Comparison of ENCODE assay signal across 8 cellular contexts in the genomic region with DNA sequence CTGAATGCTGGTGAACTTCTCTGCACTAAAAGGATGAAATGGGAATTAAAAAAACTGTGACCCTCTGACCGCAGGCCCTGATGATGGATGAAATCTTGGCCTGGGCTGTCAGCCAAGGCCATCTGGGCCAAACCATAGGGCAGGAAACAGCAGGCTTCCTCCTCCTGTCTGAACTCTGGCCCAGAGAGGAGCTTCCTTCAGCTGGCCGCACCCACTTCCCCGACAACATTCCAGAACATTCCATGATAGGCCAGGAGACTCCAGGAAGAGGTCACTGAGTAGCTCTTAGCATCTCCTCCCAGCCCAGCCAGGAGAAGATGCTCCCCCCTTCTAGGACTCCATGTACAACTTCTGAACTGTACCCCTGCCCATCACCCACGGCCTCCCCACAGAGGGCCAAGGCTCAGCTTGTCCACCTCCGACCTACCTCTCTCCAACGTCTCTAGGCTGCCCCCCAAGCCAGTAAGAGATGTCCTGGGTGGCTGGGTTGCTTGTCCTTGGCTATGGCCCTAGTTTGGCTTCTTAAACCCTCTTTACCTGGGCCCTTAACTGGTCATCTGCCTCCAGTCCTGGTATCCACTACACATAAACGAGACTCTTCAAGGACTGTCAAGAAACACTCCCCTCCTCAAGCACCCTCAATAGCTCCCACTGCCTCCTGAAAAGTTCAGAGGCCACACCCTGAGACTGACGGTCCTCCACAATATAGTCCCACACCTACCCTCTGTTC. TPM values are rescaled to one million over a fixed set of nuclear protein-coding genes. Genes with fewer than 3 reads are reported as not detected.
DNase-seq lines count a peak whose midpoint lies in the region; ATAC-seq and TF ChIP-seq lines count a peak whose summit lies in the region.

No MANE protein-coding gene starts in this region.

- H3K27ac ChIP-seq in prostate gland, result peak overlapping the region; percentile 71 to 82

- no peak for ATAC-seq in GM18907 (IDR thresholded peaks at IDR 0.05; ENCODE audit: unreplicated experiment)
- no peak for ATAC-seq in HG02885 (IDR thresholded peaks at IDR 0.05; ENCODE audit: poor library complexity, unreplicated experiment)

- TF ChIP-seq POLR2A in prostate gland (IDR thresholded peaks at IDR 0.05), result no peak

- no peak for TF ChIP-seq CTCF in prostate gland (IDR thresholded peaks at IDR 0.05)

- no peak overlapping the region for H3K4me3 ChIP-seq in prostate gland

- intact Hi-C loops in prostate gland (cut with DNase I), result no loop called here

- H3K9me3 ChIP-seq in prostate gland, result no peaks in the 10 kb centered on the region

- no peaks in the 10 kb centered on the region for H3K36me3 ChIP-seq in prostate gland

- H3K4me1 ChIP-seq in prostate gland (replicated peaks), result peaks cover 3% of the 10 kb centered on the region

- WGBS in prostate gland, result 52% methylated on average over 8 of the region's 8 CpGs

- H3K27me3 ChIP-seq in prostate gland (replicated peaks; ENCODE audit: insufficient read depth), result no peaks in the 10 kb centered on the region

- DNase-seq in GDM1 (lab: John Stamatoyannopoulos, UW) (peak; percentile 87), SKM-1 treated with dmso at 0.1 percent for 144 hours (lab: John Stamatoyannopoulos, UW; ENCODE audit: unreplicated experiment) (peak; percentile 22), glomerular visceral epithelial cell (ENCODE audit: extremely low spot score) (peak; percentile 88), prostate gland (ENCODE audit: low spot score) (no peak)
- no peak for DNase-seq in activated T-cell treated with anti-CD3 and anti-CD28 coated beads, Interleukin-2, amount 50 U/mL, for 48 hours
- no peak for DNase-seq in activated CD8-positive, alpha-beta memory T cell treated with anti-CD3 and anti-CD28 coated beads, Interleukin-2, amount 50 U/mL, for 4 hours

RNA-seq across cellular contexts. Expression of a gene that starts 1.7 kb away (rescaled TPM):
- 10 to 100 TPM; 11.7 to 17.8 TPM for total RNA-seq in prostate gland

Comparison
In these comparisons a context has a peak if more than half of its experiments do, and no peak if none do; other contexts are left out.
1. DNase-seq: peak in GDM1 (single experiment), SKM-1 treated with dmso at 0.1 percent for 144 hours (single experiment) and glomerular visceral epithelial cell (single experiment); none in prostate gland (single experiment), activated T-cell treated with anti-CD3 and anti-CD28 coated beads, Interleukin-2, amount 50 U/mL, for 48 hours (0 of 2) and activated CD8-positive, alpha-beta memory T cell treated with anti-CD3 and anti-CD28 coated beads, Interleukin-2, amount 50 U/mL, for 4 hours (single experiment).